ENCODE assay signal across 8 cellular contexts in the genomic region with DNA sequence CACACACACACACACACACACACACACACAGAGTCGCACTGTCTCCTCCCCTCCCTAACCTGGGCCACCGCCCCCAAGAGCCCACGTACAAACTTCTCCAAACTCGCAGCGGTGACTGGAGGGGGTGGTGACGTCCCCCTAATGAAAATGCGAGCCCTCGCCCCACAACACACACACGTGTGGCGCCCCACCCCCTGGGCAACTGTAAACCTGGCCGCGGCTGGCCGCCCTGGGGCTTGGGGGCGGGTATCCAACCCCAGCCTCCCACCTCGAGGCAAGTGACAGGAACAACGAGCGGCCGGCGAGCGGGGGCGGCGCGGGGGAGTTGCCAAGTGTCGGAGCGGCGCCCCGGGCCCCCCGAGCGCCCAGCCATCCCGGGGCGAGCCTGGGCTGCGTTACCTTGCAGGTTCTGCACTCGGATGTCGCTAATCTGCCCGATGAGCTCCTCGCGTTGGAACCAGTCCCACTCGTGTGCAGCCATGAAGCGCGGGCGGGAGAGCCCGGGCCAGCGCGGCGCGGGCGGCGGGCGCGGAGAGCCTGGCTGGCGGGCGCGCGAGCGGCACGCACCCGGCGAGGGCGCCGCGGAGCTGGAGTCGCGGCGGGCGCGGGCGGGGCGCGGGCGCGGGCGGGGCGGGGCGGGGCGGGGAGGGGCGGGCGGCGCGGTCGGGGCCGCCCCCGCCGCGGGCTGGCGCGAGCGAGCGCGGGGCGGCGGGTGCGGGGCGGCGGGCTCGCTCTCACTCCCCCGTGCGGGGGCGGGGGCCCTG. TPM values are rescaled to one million over a fixed set of nuclear protein-coding genes. Genes with fewer than 3 reads are reported as not detected.
DNase-seq lines count a peak whose midpoint lies in the region; ATAC-seq and TF ChIP-seq lines count a peak whose summit lies in the region.

A gene with protein sequence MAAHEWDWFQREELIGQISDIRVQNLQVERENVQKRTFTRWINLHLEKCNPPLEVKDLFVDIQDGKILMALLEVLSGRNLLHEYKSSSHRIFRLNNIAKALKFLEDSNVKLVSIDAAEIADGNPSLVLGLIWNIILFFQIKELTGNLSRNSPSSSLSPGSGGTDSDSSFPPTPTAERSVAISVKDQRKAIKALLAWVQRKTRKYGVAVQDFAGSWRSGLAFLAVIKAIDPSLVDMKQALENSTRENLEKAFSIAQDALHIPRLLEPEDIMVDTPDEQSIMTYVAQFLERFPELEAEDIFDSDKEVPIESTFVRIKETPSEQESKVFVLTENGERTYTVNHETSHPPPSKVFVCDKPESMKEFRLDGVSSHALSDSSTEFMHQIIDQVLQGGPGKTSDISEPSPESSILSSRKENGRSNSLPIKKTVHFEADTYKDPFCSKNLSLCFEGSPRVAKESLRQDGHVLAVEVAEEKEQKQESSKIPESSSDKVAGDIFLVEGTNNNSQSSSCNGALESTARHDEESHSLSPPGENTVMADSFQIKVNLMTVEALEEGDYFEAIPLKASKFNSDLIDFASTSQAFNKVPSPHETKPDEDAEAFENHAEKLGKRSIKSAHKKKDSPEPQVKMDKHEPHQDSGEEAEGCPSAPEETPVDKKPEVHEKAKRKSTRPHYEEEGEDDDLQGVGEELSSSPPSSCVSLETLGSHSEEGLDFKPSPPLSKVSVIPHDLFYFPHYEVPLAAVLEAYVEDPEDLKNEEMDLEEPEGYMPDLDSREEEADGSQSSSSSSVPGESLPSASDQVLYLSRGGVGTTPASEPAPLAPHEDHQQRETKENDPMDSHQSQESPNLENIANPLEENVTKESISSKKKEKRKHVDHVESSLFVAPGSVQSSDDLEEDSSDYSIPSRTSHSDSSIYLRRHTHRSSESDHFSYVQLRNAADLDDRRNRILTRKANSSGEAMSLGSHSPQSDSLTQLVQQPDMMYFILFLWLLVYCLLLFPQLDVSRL (minus strand): TSS at position 597 of the 764 bp plus-strand sequence. CDS start 116 bp downstream, at position 481.

- DNase-seq in NCI-H1092 treated with DMSO at 0.1 percent for 48 hours (lab: John Stamatoyannopoulos, UW) (peak; percentile 51), NCI-H1092 (lab: John Stamatoyannopoulos, UW) (no peak), SK-MEL-5 (ENCODE audit: low read depth, low spot score) (peak; percentile 36), brain microvascular endothelial cell (no peak), iris pigment epithelial cell (ENCODE audit: low read depth) (peak; percentile 30)
- DNase-seq in stimulated activated CD4-positive, alpha-beta T cell treated with anti-CD3 and anti-CD28 coated beads, Interleukin-1b, Interleukin-23, amount 100 ng/mL, for 24 hours (ENCODE audit: low read depth in 4 of 4, low spot score in 1 of 4): peak in 3 of 4 experiments; percentile 9 to 11 (median 11)

- in situ Hi-C loops in SK-MEL-5 (cut with HindIII; ENCODE audit: low pct_unique_long_range_greater_than_20kb, low sequenced_read_pairs) (no loop called here), brain microvascular endothelial cell (cut with HindIII; ENCODE audit: low pct_ligation_motif_present, low sequenced_read_pairs) (no loop called here)

- no peak within 1 kb of the TSS for H3K27ac ChIP-seq in brain microvascular endothelial cell

- H3K4me3 ChIP-seq in brain microvascular endothelial cell (ENCODE audit: low read depth, low read length): peak within 1 kb of the TSS; percentile 63

- peak; percentile 40 for ATAC-seq in HG03045 (IDR thresholded peaks at IDR 0.05; ENCODE audit: unreplicated experiment)
- no peak for ATAC-seq in HG02642 (IDR thresholded peaks at IDR 0.05; ENCODE audit: poor library complexity, unreplicated experiment)

- no peaks in the 10 kb centered on the region for H3K36me3 ChIP-seq in brain microvascular endothelial cell (replicated peaks)

- TF ChIP-seq CTCF in brain microvascular endothelial cell (IDR thresholded peaks at IDR 0.05; ENCODE audit: low read depth, low read length, missing control alignments): no peak

- no peaks in the 10 kb centered on the region for H3K27me3 ChIP-seq in brain microvascular endothelial cell (replicated peaks)

RNA-seq across cellular contexts. Expression of the gene that starts here (rescaled TPM):
- 19.5 and 24.0 TPM in 2 replicates for total RNA-seq in SK-MEL-5 (2014; rRNA removed; shearing (Covaris generic))
- 24.9 and 32.6 TPM in 2 replicates for polyA plus RNA-seq in SK-MEL-5 (2015; cell fraction: cytosol; rRNA removed)
- polyA plus RNA-seq in SK-MEL-5 (2015; cell fraction: nucleus; rRNA removed): 101 and 143 TPM in 2 replicates

Comparison
In these comparisons a context has a peak if more than half of its experiments do, and no peak if none do; other contexts are left out.
1. DNase-seq: peak in NCI-H1092 treated with DMSO at 0.1 percent for 48 hours (single experiment), SK-MEL-5 (single experiment), iris pigment epithelial cell (single experiment) and stimulated activated CD4-positive, alpha-beta T cell treated with anti-CD3 and anti-CD28 coated beads, Interleukin-1b, Interleukin-23, amount 100 ng/mL, for 24 hours (3 of 4); none in NCI-H1092 (single experiment) and brain microvascular endothelial cell (single experiment).